7 cellular contexts compared by ENCODE assay signal in genomic region chr1:111030590-111030989, GRCh38.
A peak's percentile ranks its signal among the peaks of the same experiment; 100 is the strongest.
DNase-seq lines count a peak whose midpoint lies in the region; ATAC-seq, FAIRE-seq and TF ChIP-seq lines count a peak whose summit lies in the region.

No MANE protein-coding gene starts in this region.

- intact Hi-C loops in IMR-90 (cut with micrococcal nuclease), result loop anchor here (1.0 to 10.0 kb wide), 3 partner anchors 194 to 369 kb away; partner anchors contain the start of gene CHI3L2

- TF ChIP-seq RAD21 in IMR-90 (IDR thresholded peaks at IDR 0.05; ENCODE audit: low read length), result peak; percentile 40; the same call in 1 of the 2 replicates

- no peaks in the 10 kb centered on the region for H3K36me3 ChIP-seq in IMR-90 (ENCODE audit: control insufficient read depth, insufficient read depth, low read length)

- no peak overlapping the region for H3K18ac ChIP-seq in IMR-90 (ENCODE audit: low read depth, low read length)

- no peaks in the 10 kb centered on the region for H3K9me3 ChIP-seq in IMR-90 (ENCODE audit: control insufficient read depth, insufficient read depth, low read length)

- H2BK15ac ChIP-seq in IMR-90 (ENCODE audit: low read depth, low read length), result no peak overlapping the region

- DNase-seq in GM03348 (ENCODE audit: low spot score), result peak; percentile 58
- peak; percentile 60 for DNase-seq in IMR-90
- peak; percentile 26 for DNase-seq in RCC 7860 (ENCODE audit: low spot score)
- DNase-seq in activated naive CD4-positive, alpha-beta T cell treated with Interleukin-2 at 50 U/mL for 16 hours, result peak; percentile 51
- DNase-seq in iPS DF 19.7 (ENCODE audit: low read depth, low spot score), result peak; percentile 28
- peak; percentile 49 for DNase-seq in stimulated activated CD4-positive, alpha-beta T cell treated with anti-CD3 and anti-CD28 coated beads, Interleukin-2, amount 100 ng/mL, for 4 hours (ENCODE audit: low read depth)

- peak; percentile 77 for TF ChIP-seq CTCF in IMR-90 (conservative IDR thresholded peaks at IDR 0.05; ENCODE audit: low read depth, low read length)

- H4K20me1 ChIP-seq in IMR-90 (ENCODE audit: insufficient read depth, low read length), result no peaks in the 10 kb centered on the region

- FAIRE-seq in RCC 7860 (lab: Jason Lieb, UNC), result peak; percentile 2

- H3K9me1 ChIP-seq in IMR-90 (ENCODE audit: insufficient read depth, low read length), result no peaks in the 10 kb centered on the region

- dilution Hi-C loops in IMR-90 (cut with HindIII; ENCODE audit: low sequenced_read_pairs, unreplicated experiment), result no loop called here

- no peaks in the 10 kb centered on the region for H3K79me1 ChIP-seq in IMR-90 (ENCODE audit: low read depth in 1 of 2, low read length in 2 of 2)

- no peaks in the 10 kb centered on the region for H3K27me3 ChIP-seq in IMR-90 (ENCODE audit: control insufficient read depth, insufficient read depth, low read length)

- H3K4me3 ChIP-seq in IMR-90 (ENCODE audit: insufficient read depth, low read depth, low read length), result no peak overlapping the region

- no CpG with 5 or more reads among the region's 1 CpG for WGBS in IMR-90 (ENCODE audit: extremely low coverage in 2 of 2, insufficient read length in 1 of 2), 2 experiments

- POLR2A ChIA-PET in IMR-90 (lab: Charles Lee; ENCODE audit: unreplicated experiment), result no interaction called here

- H3K27ac ChIP-seq in IMR-90 (ENCODE audit: insufficient read depth, low read length), result no peak overlapping the region

- H3K4me1 ChIP-seq in IMR-90 (ENCODE audit: control insufficient read depth, insufficient read depth, low read length), result no peaks in the 10 kb centered on the region

- in situ Hi-C loops in IMR-90 (cut with MboI; ENCODE audit: low sequenced_read_pairs), result loop anchor here (25.0 kb wide), 1 partner anchor 307 kb away; no protein-coding TSS in a partner anchor

- no peak overlapping the region for H2AK5ac ChIP-seq in IMR-90 (ENCODE audit: low read depth, low read length)

- CTCF ChIA-PET in IMR-90 (lab: Yijun Ruan, JAX), result interaction anchor here (0.6 to 1.6 kb wide), 9 partner anchors 11 to 374 kb away, joined by 3 to 7 read pairs (median 3); no protein-coding TSS in a partner anchor

- no peak overlapping the region for H4K91ac ChIP-seq in IMR-90 (ENCODE audit: insufficient read depth, low read depth, low read length)

- H3K56ac ChIP-seq in IMR-90 (ENCODE audit: extremely low read depth, insufficient read depth, low read length), result no peak overlapping the region

- TF ChIP-seq POLR2A in IMR-90 (IDR thresholded peaks at IDR 0.05; ENCODE audit: low read depth, low read length), result no peak

- no peak overlapping the region for H2AK9ac ChIP-seq in IMR-90 (replicated peaks; ENCODE audit: low read depth, low read length, poor library complexity)

- no peak overlapping the region for H4K8ac ChIP-seq in IMR-90 (ENCODE audit: low read depth in 2 of 2, low read length in 2 of 2)

- no peak overlapping the region for H3K9ac ChIP-seq in IMR-90 (ENCODE audit: low read depth, low read length)

- no peak overlapping the region for H3K4ac ChIP-seq in IMR-90 (ENCODE audit: low read depth, low read length)

- H3K4me2 ChIP-seq in IMR-90 (ENCODE audit: low read depth, low read length), result no peak overlapping the region

- H3K14ac ChIP-seq in IMR-90 (replicated peaks; ENCODE audit: low read depth, low read length), result no peak overlapping the region

- no peak overlapping the region for H2BK5ac ChIP-seq in IMR-90 (ENCODE audit: low read depth, low read length, poor library complexity, severe bottlenecking)

- no peak overlapping the region for H3K23ac ChIP-seq in IMR-90 (ENCODE audit: low read depth, low read length)

- no TSS peak for BruUV-seq in IMR-90 (replicated peaks; lab: Mats Ljungman, UMichigan)

- H2AFZ ChIP-seq in IMR-90 (replicated peaks; ENCODE audit: low read length, poor library complexity), result no peak overlapping the region

- ATAC-seq in IMR-90 (ENCODE audit: low read depth) (peak; percentile 87), GM21528 (IDR thresholded peaks at IDR 0.05; ENCODE audit: low FRiP score, unreplicated experiment) (no peak)

- H2BK20ac ChIP-seq in IMR-90 (ENCODE audit: low read depth, low read length), result no peak overlapping the region

- H4K5ac ChIP-seq in IMR-90 (ENCODE audit: low read depth, low read length), result no peak overlapping the region

- H2BK120ac ChIP-seq in IMR-90 (ENCODE audit: low read depth, low read length), result no peak overlapping the region

TF ChIP-seq in IMR-90, 13 proteins besides CTCF, POLR2A, EP300 and RAD21:
- TF ChIP-seq SMC3 (IDR thresholded peaks at IDR 0.05; ENCODE audit: low read depth, low read length), result peak; percentile 31; the same call in 1 of the 2 replicates
- TF ChIP-seq MAFK (IDR thresholded peaks at IDR 0.05; ENCODE audit: low read depth, low read length), result no peak
TF ChIP-seq in IMR-90: peak in this region for 1.
